Comparison of ENCODE assay signal across 40 cellular contexts in the genomic region with DNA sequence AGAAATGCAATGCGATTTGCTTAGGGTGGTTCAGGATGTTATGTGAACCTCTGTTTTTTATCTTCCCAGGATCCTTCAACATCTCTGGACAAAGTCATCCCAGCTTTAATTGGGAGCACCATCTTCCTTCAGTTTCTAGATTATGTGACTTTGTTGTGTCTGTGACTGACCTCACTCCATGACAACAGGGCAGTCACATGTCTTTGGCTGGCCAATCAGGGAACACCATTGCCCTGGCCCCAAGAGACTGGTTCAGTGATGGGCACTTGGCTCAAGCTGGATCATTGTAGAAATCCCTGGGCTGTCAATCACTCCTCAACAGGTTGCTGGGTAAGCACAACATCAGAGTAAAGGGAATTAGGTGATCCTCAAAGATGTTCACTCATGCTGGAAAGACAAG.
"Had no signal": no experiment of that assay in that cellular context is flagged by ENCODE, and none has a peak within 500 bp of the region (broad histone marks: within the 10 kb centered on the region; RNA-seq: fewer than 3 reads in every experiment).

No MANE protein-coding gene starts in this region.

- H3K4me1 Mint-ChIP-seq: activated naive CD4-positive, alpha-beta T cell treated with anti-CD3 and anti-CD28 coated beads, Interleukin-2, amount 10 ng/mL, durations not matched to agents 7 days and 5 days; activated naive CD4-positive, alpha-beta T cell treated with anti-CD3 and anti-CD28 coated beads, Interleukin-2, amount 50 U/mL, for 24 hours; activated naive CD8-positive, alpha-beta T cell treated with anti-CD3 and anti-CD28 coated beads for 36 hours; activated naive CD8-positive, alpha-beta T cell treated with anti-CD3 and anti-CD28 coated beads, Interleukin-2, amount 10 ng/mL, durations not matched to agents 7 days and 5 days; activated naive CD8-positive, alpha-beta T cell treated with anti-CD3 and anti-CD28 coated beads, Interleukin-2, amount 50 U/mL, for 24 hours; activated T-helper 17 cell treated with anti-CD3 and anti-CD28 coated beads, Interleukin-2, amount 50 U/mL, for 72 hours; central memory CD8-positive, alpha-beta T cell had no signal

- H3K4me3 Mint-ChIP-seq: activated naive CD4-positive, alpha-beta T cell treated with anti-CD3 and anti-CD28 coated beads for 36 hours; activated naive CD4-positive, alpha-beta T cell treated with anti-CD3 and anti-CD28 coated beads, Interleukin-2, amount 10 ng/mL, durations not matched to agents 7 days and 5 days; activated naive CD4-positive, alpha-beta T cell treated with anti-CD3 and anti-CD28 coated beads, Interleukin-2, amount 50 U/mL, for 24 hours; activated naive CD8-positive, alpha-beta T cell; activated naive CD8-positive, alpha-beta T cell treated with anti-CD3 and anti-CD28 coated beads for 36 hours; activated naive CD8-positive, alpha-beta T cell treated with anti-CD3 and anti-CD28 coated beads, Interleukin-2, amount 10 ng/mL, durations not matched to agents 7 days and 5 days; activated naive CD8-positive, alpha-beta T cell treated with anti-CD3 and anti-CD28 coated beads, Interleukin-2, amount 50 U/mL, for 24 hours; activated T-cell treated with anti-CD3 and anti-CD28 coated beads, Interleukin-2, amount 50 U/mL, for 24 hours; activated T-cell treated with anti-CD3 and anti-CD28 coated beads, Interleukin-2, amount 50 U/mL, for 4 hours; activated T-cell treated with anti-CD3 and anti-CD28 coated beads, Interleukin-2, amount 50 U/mL, for 72 hours; activated T-helper 1 cell treated with anti-CD3 and anti-CD28 coated beads, Interleukin-12 subunit alpha, Interleukin-12 subunit beta, Interleukin-2, Interleukin-4 antibody, amounts not matched to agents 30 ng/mL and 10 ng/mL and 1 ng/mL, durations not matched to agents 14 hours and 24 hours and 36 hours; activated T-helper 17 cell treated with anti-CD3 and anti-CD28 coated beads, Interleukin-2, amount 50 U/mL, for 72 hours; brain; central memory CD8-positive, alpha-beta T cell had no signal

- H3K9me3 ChIP-seq: adrenal gland, ascending aorta, body of pancreas had no signal

- ATAC-seq: activated naive CD4-positive, alpha-beta T cell treated with anti-CD3 and anti-CD28 coated beads, Interleukin-2, amount 50 U/mL, for 72 hours; activated naive CD8-positive, alpha-beta T cell treated with anti-CD3 and anti-CD28 coated beads, Interleukin-2, amount 50 U/mL, for 24 hours; activated T-cell treated with anti-CD3 and anti-CD28 coated beads, Interleukin-2, amount 50 U/mL, for 4 hours; activated T-cell treated with anti-CD3 and anti-CD28 coated beads, Interleukin-2, amount 50 U/mL, for 72 hours; activated T-helper 17 cell treated with anti-CD3 and anti-CD28 coated beads, Interleukin-2, amount 50 U/mL, for 72 hours; body of pancreas had no signal

- FAIRE-seq: astrocyte, bronchial epithelial cell had no signal

- H3K9me3 Mint-ChIP-seq: activated naive CD4-positive, alpha-beta T cell treated with anti-CD3 and anti-CD28 coated beads for 36 hours; activated naive CD4-positive, alpha-beta T cell treated with anti-CD3 and anti-CD28 coated beads, Interleukin-2, amount 10 ng/mL, durations not matched to agents 7 days and 5 days; activated naive CD4-positive, alpha-beta T cell treated with anti-CD3 and anti-CD28 coated beads, Interleukin-2, amount 50 U/mL, for 24 hours; activated naive CD8-positive, alpha-beta T cell treated with anti-CD3 and anti-CD28 coated beads for 36 hours; activated naive CD8-positive, alpha-beta T cell treated with anti-CD3 and anti-CD28 coated beads, Interleukin-2, amount 50 U/mL, for 24 hours; activated T-cell treated with anti-CD3 and anti-CD28 coated beads, Interleukin-2, amount 50 U/mL, for 24 hours; activated T-cell treated with anti-CD3 and anti-CD28 coated beads, Interleukin-2, amount 50 U/mL, for 4 hours; activated T-helper 2 cell treated with anti-CD3 and anti-CD28 coated beads, Interferon-gamma antibody, Interleukin-2, Interleukin-4, amounts not matched to agents 10 μg/mL and 5 μg/mL and 100 μg/mL, durations not matched to agents 14 hours and 24 hours and 36 hours; central memory CD8-positive, alpha-beta T cell had no signal

- H3K27me3 ChIP-seq: adrenal gland, ascending aorta, body of pancreas, brain microvascular endothelial cell, breast epithelium, cardiac muscle cell had no signal

- H3K27ac Mint-ChIP-seq: activated naive CD4-positive, alpha-beta T cell treated with anti-CD3 and anti-CD28 coated beads for 36 hours; activated naive CD4-positive, alpha-beta T cell treated with anti-CD3 and anti-CD28 coated beads, Interleukin-2, amount 10 ng/mL, durations not matched to agents 7 days and 5 days; activated naive CD4-positive, alpha-beta T cell treated with anti-CD3 and anti-CD28 coated beads, Interleukin-2, amount 50 U/mL, for 24 hours; activated naive CD4-positive, alpha-beta T cell treated with anti-CD3 and anti-CD28 coated beads, Interleukin-2, amount 50 U/mL, for 72 hours; activated naive CD8-positive, alpha-beta T cell; activated naive CD8-positive, alpha-beta T cell treated with anti-CD3 and anti-CD28 coated beads for 36 hours; activated naive CD8-positive, alpha-beta T cell treated with anti-CD3 and anti-CD28 coated beads, Interleukin-2, amount 10 ng/mL, durations not matched to agents 7 days and 5 days; activated naive CD8-positive, alpha-beta T cell treated with anti-CD3 and anti-CD28 coated beads, Interleukin-2, amount 50 U/mL, for 24 hours; activated T-cell treated with anti-CD3 and anti-CD28 coated beads, Interleukin-2, amount 50 U/mL, for 24 hours; activated T-cell treated with anti-CD3 and anti-CD28 coated beads, Interleukin-2, amount 50 U/mL, for 72 hours; activated T-helper 1 cell treated with anti-CD3 and anti-CD28 coated beads, Interleukin-12 subunit alpha, Interleukin-12 subunit beta, Interleukin-2, Interleukin-4 antibody, amounts not matched to agents 30 ng/mL and 10 ng/mL and 1 ng/mL, durations not matched to agents 14 hours and 24 hours and 36 hours; activated T-helper 17 cell treated with anti-CD3 and anti-CD28 coated beads, Interleukin-2, amount 50 U/mL, for 72 hours; activated T-helper 2 cell treated with anti-CD3 and anti-CD28 coated beads, Interferon-gamma antibody, Interleukin-2, Interleukin-4, amounts not matched to agents 10 μg/mL and 5 μg/mL and 100 μg/mL, durations not matched to agents 14 hours and 24 hours and 36 hours; brain had no signal

- H3K4me1 ChIP-seq: ascending aorta, body of pancreas, breast epithelium had no signal

- H3K36me3 ChIP-seq: adrenal gland, ascending aorta, brain microvascular endothelial cell, breast epithelium, cardiac muscle cell had no signal

- H3K36me3 Mint-ChIP-seq: activated naive CD4-positive, alpha-beta T cell treated with anti-CD3 and anti-CD28 coated beads, Interleukin-2, amount 10 ng/mL, durations not matched to agents 7 days and 5 days; activated naive CD4-positive, alpha-beta T cell treated with anti-CD3 and anti-CD28 coated beads, Interleukin-2, amount 50 U/mL, for 24 hours; activated naive CD4-positive, alpha-beta T cell treated with anti-CD3 and anti-CD28 coated beads, Interleukin-2, amount 50 U/mL, for 72 hours; activated naive CD8-positive, alpha-beta T cell; activated naive CD8-positive, alpha-beta T cell treated with anti-CD3 and anti-CD28 coated beads for 36 hours; activated naive CD8-positive, alpha-beta T cell treated with anti-CD3 and anti-CD28 coated beads, Interleukin-2, amount 10 ng/mL, durations not matched to agents 7 days and 5 days; brain had no signal

- H3K27ac ChIP-seq: adrenal gland, ascending aorta, body of pancreas, brain microvascular endothelial cell, breast epithelium, cardiac muscle cell had no signal

- H3K4me3 ChIP-seq: adrenal gland, ascending aorta, body of pancreas, breast epithelium, cardiac muscle cell had no signal

- DNase-seq: activated effector memory CD4-positive, alpha-beta T cell treated with anti-CD3 and anti-CD28 coated beads, Interleukin-2, amount 50 U/mL, for 16 hours; activated effector memory CD4-positive, alpha-beta T cell treated with Interleukin-2 at 50 U/mL for 16 hours; activated gamma-delta T cell; activated gamma-delta T cell treated with Interleukin-2 at 50 U/mL for 16 hours; activated naive CD4-positive, alpha-beta T cell; activated naive CD4-positive, alpha-beta T cell treated with anti-CD3 and anti-CD28 coated beads for 36 hours; activated naive CD4-positive, alpha-beta T cell treated with anti-CD3 and anti-CD28 coated beads, Interleukin-2, amount 10 ng/mL, durations not matched to agents 7 days and 5 days; activated naive CD4-positive, alpha-beta T cell treated with anti-CD3 and anti-CD28 coated beads, Interleukin-2, amount 50 U/mL, for 16 hours; activated naive CD4-positive, alpha-beta T cell treated with Interleukin-2 at 50 U/mL for 16 hours; activated naive CD8-positive, alpha-beta T cell treated with anti-CD3 and anti-CD28 coated beads for 36 hours; activated naive CD8-positive, alpha-beta T cell treated with anti-CD3 and anti-CD28 coated beads, Interleukin-2, amount 10 ng/mL, durations not matched to agents 7 days and 5 days; activated naive CD8-positive, alpha-beta T cell treated with anti-CD3 and anti-CD28 coated beads, Interleukin-2, amount 50 U/mL, for 24 hours; activated T-cell treated with anti-CD3 and anti-CD28 coated beads, Interleukin-2, amount 50 U/mL, for 1 hour; activated T-cell treated with anti-CD3 and anti-CD28 coated beads, Interleukin-2, amount 50 U/mL, for 24 hours; activated T-cell treated with anti-CD3 and anti-CD28 coated beads, Interleukin-2, amount 50 U/mL, for 4 hours; activated T-cell treated with anti-CD3 and anti-CD28 coated beads, Interleukin-2, amount 50 U/mL, for 48 hours; activated T-cell treated with anti-CD3 and anti-CD28 coated beads, Interleukin-2, amount 50 U/mL, for 72 hours; adrenal gland; amniotic stem cell; amygdala; anterior cingulate cortex; aorta; body of pancreas; brain microvascular endothelial cell; caudate nucleus; central memory CD4-positive, alpha-beta T cell; cerebellar nuclear complex had no signal

- H3K27me3 Mint-ChIP-seq: activated naive CD4-positive, alpha-beta T cell treated with anti-CD3 and anti-CD28 coated beads, Interleukin-2, amount 10 ng/mL, durations not matched to agents 7 days and 5 days; activated naive CD4-positive, alpha-beta T cell treated with anti-CD3 and anti-CD28 coated beads, Interleukin-2, amount 50 U/mL, for 24 hours; activated naive CD8-positive, alpha-beta T cell; activated naive CD8-positive, alpha-beta T cell treated with anti-CD3 and anti-CD28 coated beads for 36 hours had no signal
